ENCODE assay signal across 13 cellular contexts in genomic region chr22:42610211-42610610, GRCh38. TPM values are rescaled to one million over a fixed set of nuclear protein-coding genes. Genes with fewer than 3 reads are reported as not detected.
DNase-seq lines count a peak whose midpoint lies in the region; ATAC-seq and TF ChIP-seq lines count a peak whose summit lies in the region.
"Had no signal": no experiment of that assay in that cellular context is flagged by ENCODE, and none has a peak within 500 bp of the region (broad histone marks: within the 10 kb centered on the region; RNA-seq: fewer than 3 reads in every experiment).

No MANE protein-coding gene starts in this region.

- no peak for TF ChIP-seq EP300 in stomach (IDR thresholded peaks at IDR 0.05)

- no peaks in the 10 kb centered on the region for H3K36me3 ChIP-seq in hepatocyte (replicated peaks; ENCODE audit: insufficient read depth, low read depth)
- H3K36me3 ChIP-seq in stomach: peaks cover 6 to 25% (median 18%) of the 10 kb centered on the region in 4 donors
- peaks cover 6% of the 10 kb centered on the region for H3K36me3 ChIP-seq in mucosa of descending colon (ENCODE audit: low read depth)

- H3K27me3 Mint-ChIP-seq in activated CD4-positive, alpha-beta T cell treated with anti-CD3 and anti-CD28 coated beads, Interleukin-2, amount 10 ng/mL, durations not matched to agents 24 days and 14 days: no peaks in the 10 kb centered on the region
- H3K27me3 Mint-ChIP-seq in activated CD4-positive, alpha-beta T cell treated with anti-CD3 and anti-CD28 coated beads, Interleukin-2, amount 10 ng/mL, durations not matched to agents 7 days and 5 days: no peaks in the 10 kb centered on the region
- peaks cover 6% of the 10 kb centered on the region for H3K27me3 Mint-ChIP-seq in activated naive CD8-positive, alpha-beta T cell treated with anti-CD3 and anti-CD28 coated beads, Interleukin-2, amount 50 U/mL, for 24 hours

- H3K4me3 ChIP-seq in hepatocyte (no peak overlapping the region), stomach (peak overlapping the region in 1 of 4 donors; percentile 23), mucosa of descending colon (no peak overlapping the region)

- H3K27me3 ChIP-seq in hepatocyte: no peaks in the 10 kb centered on the region
- no peaks in the 10 kb centered on the region for H3K27me3 ChIP-seq in stomach

- H3K4me1 ChIP-seq in hepatocyte (ENCODE audit: insufficient read depth) (peaks cover 26% of the 10 kb centered on the region), stomach (peaks cover 75 to 84% (median 83%) of the 10 kb centered on the region in 4 donors), mucosa of descending colon (ENCODE audit: low read depth) (peaks cover 24% of the 10 kb centered on the region)

- no peak for ATAC-seq in activated naive CD8-positive, alpha-beta T cell treated with anti-CD3 and anti-CD28 coated beads, Interleukin-2, amount 50 U/mL, for 24 hours
- no peak for ATAC-seq in mucosa of descending colon
- no peak for ATAC-seq in GM18520 (IDR thresholded peaks at IDR 0.05; ENCODE audit: unreplicated experiment)

- H3K4me3 Mint-ChIP-seq in activated CD4-positive, alpha-beta T cell treated with anti-CD3 and anti-CD28 coated beads, Interleukin-2, amount 10 ng/mL, durations not matched to agents 24 days and 14 days: no peak overlapping the region
- H3K4me3 Mint-ChIP-seq in activated CD4-positive, alpha-beta T cell treated with anti-CD3 and anti-CD28 coated beads, Interleukin-2, amount 10 ng/mL, durations not matched to agents 7 days and 5 days: no peak overlapping the region
- no peak overlapping the region for H3K4me3 Mint-ChIP-seq in activated naive CD8-positive, alpha-beta T cell treated with anti-CD3 and anti-CD28 coated beads, Interleukin-2, amount 50 U/mL, for 24 hours

- no peak overlapping the region for H3K27ac ChIP-seq in hepatocyte
- peak overlapping the region; percentile 88 to 97 (median 94) for H3K27ac ChIP-seq in stomach

- no peak for DNase-seq in activated CD4-positive, alpha-beta T cell treated with anti-CD3 and anti-CD28 coated beads, Interleukin-2, amount 10 ng/mL, durations not matched to agents 24 days and 14 days
- DNase-seq in activated CD4-positive, alpha-beta T cell treated with anti-CD3 and anti-CD28 coated beads, Interleukin-2, amount 10 ng/mL, durations not matched to agents 7 days and 5 days: no peak
- no peak for DNase-seq in activated naive CD8-positive, alpha-beta T cell treated with anti-CD3 and anti-CD28 coated beads, Interleukin-2, amount 50 U/mL, for 24 hours
- DNase-seq in hepatocyte (ENCODE audit: low spot score): no peak
- DNase-seq in stomach: peak; percentile 72
- DNase-seq in HK-2 (ENCODE audit: unreplicated experiment): no peak
- no peak for DNase-seq in mucosa of descending colon
- DNase-seq: head of caudate nucleus; NCI-H1417; stimulated activated CD4-positive, alpha-beta T cell treated with anti-CD3 and anti-CD28 coated beads, Interleukin-1b, Interleukin-23, amount 100 ng/mL, for 48 hours had no signal

- H3K36me3 Mint-ChIP-seq in activated CD4-positive, alpha-beta T cell treated with anti-CD3 and anti-CD28 coated beads, Interleukin-2, amount 10 ng/mL, durations not matched to agents 24 days and 14 days (ENCODE audit: low read depth): peaks cover 40% of the 10 kb centered on the region
- H3K36me3 Mint-ChIP-seq in activated CD4-positive, alpha-beta T cell treated with anti-CD3 and anti-CD28 coated beads, Interleukin-2, amount 10 ng/mL, durations not matched to agents 7 days and 5 days (ENCODE audit: low read depth): peaks cover 36% of the 10 kb centered on the region
- H3K36me3 Mint-ChIP-seq in activated naive CD8-positive, alpha-beta T cell treated with anti-CD3 and anti-CD28 coated beads, Interleukin-2, amount 50 U/mL, for 24 hours (ENCODE audit: low read depth): peaks cover 36% of the 10 kb centered on the region

- 82% methylated on average over 5 of the region's 5 CpGs for WGBS in hepatocyte (ENCODE audit: low lambda C conversion rate, missing lambda C conversion rate)
- WGBS in stomach, 5 donors: 16 to 36% (median 33%) methylated on average over 5 of the region's 5 CpGs

- no peak for TF ChIP-seq POLR2A in stomach (IDR thresholded peaks at IDR 0.05)

- H3K9me3 ChIP-seq in hepatocyte (ENCODE audit: low read depth) (no peaks in the 10 kb centered on the region), stomach (no peaks in the 10 kb centered on the region), mucosa of descending colon (no peaks in the 10 kb centered on the region)

- H3K79me2 ChIP-seq in hepatocyte: peaks cover 89% of the 10 kb centered on the region

- POLR2A ChIA-PET in activated CD4-positive, alpha-beta T cell treated with anti-CD3 and anti-CD28 coated beads, Interleukin-2, amount 10 ng/mL, durations not matched to agents 7 days and 5 days (lab: Charles Lee): no interaction called here

- H3K9me2 ChIP-seq in hepatocyte (replicated peaks; ENCODE audit: insufficient read depth): no peaks in the 10 kb centered on the region

- H3K4me2 ChIP-seq in hepatocyte: peak overlapping the region; percentile 17

- peaks cover 47% of the 10 kb centered on the region for H3K4me1 Mint-ChIP-seq in activated CD4-positive, alpha-beta T cell treated with anti-CD3 and anti-CD28 coated beads, Interleukin-2, amount 10 ng/mL, durations not matched to agents 24 days and 14 days
- peaks cover 47% of the 10 kb centered on the region for H3K4me1 Mint-ChIP-seq in activated CD4-positive, alpha-beta T cell treated with anti-CD3 and anti-CD28 coated beads, Interleukin-2, amount 10 ng/mL, durations not matched to agents 7 days and 5 days
- H3K4me1 Mint-ChIP-seq in activated naive CD8-positive, alpha-beta T cell treated with anti-CD3 and anti-CD28 coated beads, Interleukin-2, amount 50 U/mL, for 24 hours: peaks cover 79% of the 10 kb centered on the region

- no peaks in the 10 kb centered on the region for H3K9me3 Mint-ChIP-seq in activated CD4-positive, alpha-beta T cell treated with anti-CD3 and anti-CD28 coated beads, Interleukin-2, amount 10 ng/mL, durations not matched to agents 24 days and 14 days
- H3K9me3 Mint-ChIP-seq in activated CD4-positive, alpha-beta T cell treated with anti-CD3 and anti-CD28 coated beads, Interleukin-2, amount 10 ng/mL, durations not matched to agents 7 days and 5 days: no peaks in the 10 kb centered on the region
- no peaks in the 10 kb centered on the region for H3K9me3 Mint-ChIP-seq in activated naive CD8-positive, alpha-beta T cell treated with anti-CD3 and anti-CD28 coated beads, Interleukin-2, amount 50 U/mL, for 24 hours

- peaks cover 78% of the 10 kb centered on the region for H4K20me1 ChIP-seq in hepatocyte (ENCODE audit: insufficient read depth, poor library complexity, severe bottlenecking)

- CTCF ChIA-PET in activated CD4-positive, alpha-beta T cell treated with anti-CD3 and anti-CD28 coated beads, Interleukin-2, amount 10 ng/mL, durations not matched to agents 7 days and 5 days (lab: Charles Lee): interaction anchor here (1.4 kb wide), 1 partner anchor 9 kb away, joined by 5 read pairs; no protein-coding TSS in a partner anchor

- intact Hi-C loops in activated CD4-positive, alpha-beta T cell treated with anti-CD3 and anti-CD28 coated beads, Interleukin-2, amount 10 ng/mL, durations not matched to agents 24 days and 14 days (cut with micrococcal nuclease): loop anchor here (5.0 kb wide), 3 partner anchors 58 to 532 kb away; partner anchors contain the start of genes MCAT, NDUFA6 and SERHL2
- intact Hi-C loops in stomach (cut with DNase I; ENCODE audit: low total_unique reads): no loop called here
- intact Hi-C loops in mucosa of descending colon (cut with DNase I, micrococcal nuclease): no loop called here

- peak overlapping the region; percentile 54 for H3K27ac Mint-ChIP-seq in activated CD4-positive, alpha-beta T cell treated with anti-CD3 and anti-CD28 coated beads, Interleukin-2, amount 10 ng/mL, durations not matched to agents 24 days and 14 days
- H3K27ac Mint-ChIP-seq in activated CD4-positive, alpha-beta T cell treated with anti-CD3 and anti-CD28 coated beads, Interleukin-2, amount 10 ng/mL, durations not matched to agents 7 days and 5 days: no peak overlapping the region
- peak overlapping the region; percentile 65 for H3K27ac Mint-ChIP-seq in activated naive CD8-positive, alpha-beta T cell treated with anti-CD3 and anti-CD28 coated beads, Interleukin-2, amount 50 U/mL, for 24 hours

- TF ChIP-seq CTCF in hepatocyte (IDR thresholded peaks at IDR 0.05; ENCODE audit: poor library complexity): no peak
- no peak for TF ChIP-seq CTCF in stomach (IDR thresholded peaks at IDR 0.05)
- TF ChIP-seq CTCF in mucosa of descending colon (IDR thresholded peaks at IDR 0.05): no peak

- H2AFZ ChIP-seq in hepatocyte: no peak overlapping the region

RNA-seq across cellular contexts. Expression of gene POLDIP3, which starts 4.5 kb away (rescaled TPM):
- 75.4 and 85.3 TPM in 2 replicates for total RNA-seq in activated CD4-positive, alpha-beta T cell treated with anti-CD3 and anti-CD28 coated beads, Interleukin-2, amount 10 ng/mL, durations not matched to agents 24 days and 14 days
- total RNA-seq in activated CD4-positive, alpha-beta T cell treated with anti-CD3 and anti-CD28 coated beads, Interleukin-2, amount 10 ng/mL, durations not matched to agents 7 days and 5 days: 10 to 100 TPM; 83.4 to 97.7 TPM
- total RNA-seq in hepatocyte (31.4 and 39.2 TPM in 2 replicates), stomach (10 to 100 TPM; 21.6 to 60.8 (median 39.1) TPM), mucosa of descending colon (10 to 100 TPM; 58.6 to 65.8 (median 65.0) TPM)
- polyA plus RNA-seq in hepatocyte (39.4 and 40.3 TPM in 2 replicates), stomach (10 to 100 TPM; 30.2 to 36.4 (median 33.3) TPM)

RNA-seq across cellular contexts. Expression of gene ATP5MGL, which starts 30.2 kb away (rescaled TPM):
- total RNA-seq in activated CD4-positive, alpha-beta T cell treated with anti-CD3 and anti-CD28 coated beads, Interleukin-2, amount 10 ng/mL, durations not matched to agents 24 days and 14 days: 0.98 and 1.2 TPM in 2 replicates
- under 1 TPM; 0.45 to 0.71 TPM for total RNA-seq in activated CD4-positive, alpha-beta T cell treated with anti-CD3 and anti-CD28 coated beads, Interleukin-2, amount 10 ng/mL, durations not matched to agents 7 days and 5 days
- total RNA-seq in hepatocyte (0.33 TPM in 1 of 2 replicates, not detected in the other), stomach (under 1 TPM in 1 of 5 donors, not detected in 4; 0.73 TPM), mucosa of descending colon (1 to 10 TPM in 2 of 3 donors, under 1 TPM in 1; 0.92 to 1.7 (median 1.2) TPM)
- polyA plus RNA-seq in hepatocyte (0.60 TPM in 1 of 2 replicates, not detected in the other), stomach (not detected)
- total RNA-seq: HT-29, myocyte had no signal

RNA-seq across cellular contexts. Expression of gene CYB5R3, which starts 39.0 kb away (rescaled TPM):
- 76.2 and 77.0 TPM in 2 replicates for total RNA-seq in activated CD4-positive, alpha-beta T cell treated with anti-CD3 and anti-CD28 coated beads, Interleukin-2, amount 10 ng/mL, durations not matched to agents 24 days and 14 days
- total RNA-seq in activated CD4-positive, alpha-beta T cell treated with anti-CD3 and anti-CD28 coated beads, Interleukin-2, amount 10 ng/mL, durations not matched to agents 7 days and 5 days: 10 to 100 TPM; 84.3 to 91.9 TPM
- total RNA-seq in hepatocyte: 119 and 136 TPM in 2 replicates
- 407 and 438 TPM in 2 replicates for polyA plus RNA-seq in hepatocyte
- total RNA-seq in stomach: 100 to 1,000 TPM in 2 of 5 donors, 10 to 100 TPM in 3; 33.6 to 156 (median 44.6) TPM
- polyA plus RNA-seq in stomach: 100 to 1,000 TPM in 1 of 3 donors, 10 to 100 TPM in 2; 75.6 to 116 (median 88.5) TPM
- total RNA-seq in mucosa of descending colon: 100 to 1,000 TPM; 139 to 211 (median 176) TPM

RNA-seq across cellular contexts. Expression of gene SERHL2, which starts 56.5 kb away (rescaled TPM):
- 2.2 and 2.3 TPM in 2 replicates for total RNA-seq in activated CD4-positive, alpha-beta T cell treated with anti-CD3 and anti-CD28 coated beads, Interleukin-2, amount 10 ng/mL, durations not matched to agents 24 days and 14 days
- under 1 TPM; 0.83 to 0.97 TPM for total RNA-seq in activated CD4-positive, alpha-beta T cell treated with anti-CD3 and anti-CD28 coated beads, Interleukin-2, amount 10 ng/mL, durations not matched to agents 7 days and 5 days
- total RNA-seq in hepatocyte: 1.3 and 4.1 TPM in 2 replicates
- polyA plus RNA-seq in hepatocyte: 2.7 and 3.3 TPM in 2 replicates
- 1 to 10 TPM in 4 of 5 donors, not detected in 1; 1.7 to 5.5 (median 4.5) TPM for total RNA-seq in stomach
- 1 to 10 TPM; 2.1 to 4.3 (median 3.3) TPM for polyA plus RNA-seq in stomach
- 1 to 10 TPM in 1 of 3 donors, under 1 TPM in 2; 0.52 to 2.5 (median 0.89) TPM for total RNA-seq in mucosa of descending colon
- total RNA-seq: HT-29 had no signal
